ENCODE assay signal across 18 cellular contexts in genomic region chr10:69624245-69624786, GRCh38. TPM values are rescaled to one million over a fixed set of nuclear protein-coding genes. Genes with fewer than 3 reads are reported as not detected.
A peak's percentile ranks its signal among the peaks of the same experiment; 100 is the strongest.
DNase-seq lines count a peak whose midpoint lies in the region; ATAC-seq and TF ChIP-seq lines count a peak whose summit lies in the region.
"Had no signal": no experiment of that assay in that cellular context is flagged by ENCODE, and none has a peak within 500 bp of the region (broad histone marks: within the 10 kb centered on the region; RNA-seq: fewer than 3 reads in every experiment).

No MANE protein-coding gene starts in this region.

- peaks cover 9% of the 10 kb centered on the region for H3K9me3 ChIP-seq in CD4-positive, alpha-beta T cell (ENCODE audit: control insufficient read depth, low read length)
- no peaks in the 10 kb centered on the region for H3K9me3 ChIP-seq in lower lobe of right lung

- H3K27me3 ChIP-seq in CD4-positive, alpha-beta T cell (ENCODE audit: control insufficient read depth, insufficient read depth, low read length): no peaks in the 10 kb centered on the region
- no peaks in the 10 kb centered on the region for H3K27me3 ChIP-seq in lower lobe of right lung (ENCODE audit: low read depth)

- H3K36me3 Mint-ChIP-seq in activated T-cell treated with anti-CD3 and anti-CD28 coated beads, Interleukin-2, amount 50 U/mL, for 24 hours (ENCODE audit: low read depth): peaks cover 4% of the 10 kb centered on the region
- H3K36me3 Mint-ChIP-seq in CD4-positive, alpha-beta T cell (ENCODE audit: low read depth): peaks cover 5% of the 10 kb centered on the region
- no peaks in the 10 kb centered on the region for H3K36me3 Mint-ChIP-seq in effector memory CD8-positive, alpha-beta T cell (ENCODE audit: insufficient read depth)
- peaks cover 4% of the 10 kb centered on the region for H3K36me3 Mint-ChIP-seq in endothelial cell (ENCODE audit: low read depth, unreplicated experiment)

- no peaks in the 10 kb centered on the region for H3K4me1 ChIP-seq in lower lobe of right lung

- no peak for TF ChIP-seq CTCF in CD4-positive, alpha-beta T cell (IDR thresholded peaks at IDR 0.05)
- TF ChIP-seq CTCF in endothelial cell (IDR thresholded peaks at IDR 0.05; ENCODE audit: unreplicated experiment) (no peak), lower lobe of right lung (IDR thresholded peaks at IDR 0.05) (no peak)

- H3K27ac ChIP-seq in CD4-positive, alpha-beta T cell (ENCODE audit: low read depth, low read length): no peak overlapping the region
- H3K27ac ChIP-seq in lower lobe of right lung: no peak overlapping the region

- no peak overlapping the region for H3K4me3 Mint-ChIP-seq in activated T-cell treated with anti-CD3 and anti-CD28 coated beads, Interleukin-2, amount 50 U/mL, for 24 hours
- H3K4me3 Mint-ChIP-seq in CD4-positive, alpha-beta T cell: peak overlapping the region; percentile 52
- H3K4me3 Mint-ChIP-seq in effector memory CD8-positive, alpha-beta T cell: peak overlapping the region in 1 of 2 donors; percentile 48
- H3K4me3 Mint-ChIP-seq in endothelial cell (ENCODE audit: unreplicated experiment): no peak overlapping the region

- POLR2A ChIA-PET in CD4-positive, alpha-beta T cell (lab: Charles Lee): interaction anchor here (0.8 kb wide), 1 partner anchor 13 kb away, joined by 3 read pairs; no protein-coding TSS in a partner anchor

- intact Hi-C loops in CD4-positive, alpha-beta T cell (cut with DNase I, micrococcal nuclease): no loop called here
- intact Hi-C loops in lower lobe of right lung (cut with DNase I): no loop called here

- no peak overlapping the region for H3K4me3 ChIP-seq in lower lobe of right lung

- H3K36me3 ChIP-seq in lower lobe of right lung: no peaks in the 10 kb centered on the region

- ATAC-seq in CD4-positive, alpha-beta T cell (ENCODE audit: poor library complexity): peak; percentile 85
- ATAC-seq in effector memory CD8-positive, alpha-beta T cell (replicated peaks): peak; percentile 78
- no peak for ATAC-seq in lower lobe of right lung
- ATAC-seq: Panc1, Right ventricle myocardium inferior had no signal

- H3K27me3 Mint-ChIP-seq in activated T-cell treated with anti-CD3 and anti-CD28 coated beads, Interleukin-2, amount 50 U/mL, for 24 hours: no peaks in the 10 kb centered on the region
- no peaks in the 10 kb centered on the region for H3K27me3 Mint-ChIP-seq in CD4-positive, alpha-beta T cell
- H3K27me3 Mint-ChIP-seq in effector memory CD8-positive, alpha-beta T cell: peaks cover 0 to 9% of the 10 kb centered on the region in 2 donors
- H3K27me3 Mint-ChIP-seq in endothelial cell (ENCODE audit: unreplicated experiment): peaks cover 5% of the 10 kb centered on the region

- no peak for DNase-seq in activated T-cell treated with anti-CD3 and anti-CD28 coated beads, Interleukin-2, amount 50 U/mL, for 24 hours
- DNase-seq in activated T-cell treated with anti-CD3 and anti-CD28 coated beads, Interleukin-2, amount 50 U/mL, for 48 hours: no peak
- no peak for DNase-seq in CD4-positive, alpha-beta T cell
- DNase-seq in OCI-M1 (lab: John Stamatoyannopoulos, UW) (peak; percentile 32), SKM-1 (lab: John Stamatoyannopoulos, UW; ENCODE audit: unreplicated experiment) (no peak), endothelial cell (ENCODE audit: low spot score) (no peak), lower lobe of right lung (no peak)
- DNase-seq in effector memory CD8-positive, alpha-beta T cell: no peak
- DNase-seq: AML-193, DMS153, Kasumi-1, NCI-H1417 treated with DMSO at 0.1 percent for 48 hours, NCI-H2029, NCI-H774 had no signal

- CTCF ChIA-PET in CD4-positive, alpha-beta T cell (lab: Charles Lee): no interaction called here

- peaks cover 15% of the 10 kb centered on the region for H3K9me3 Mint-ChIP-seq in activated T-cell treated with anti-CD3 and anti-CD28 coated beads, Interleukin-2, amount 50 U/mL, for 24 hours
- H3K9me3 Mint-ChIP-seq in CD4-positive, alpha-beta T cell: peaks cover 6% of the 10 kb centered on the region
- H3K9me3 Mint-ChIP-seq in effector memory CD8-positive, alpha-beta T cell: no peaks in the 10 kb centered on the region
- H3K9me3 Mint-ChIP-seq in endothelial cell (ENCODE audit: unreplicated experiment): no peaks in the 10 kb centered on the region

- H3K4me1 Mint-ChIP-seq in activated T-cell treated with anti-CD3 and anti-CD28 coated beads, Interleukin-2, amount 50 U/mL, for 24 hours (ENCODE audit: low read depth): peaks cover 28% of the 10 kb centered on the region
- peaks cover 42% of the 10 kb centered on the region for H3K4me1 Mint-ChIP-seq in CD4-positive, alpha-beta T cell (ENCODE audit: low read depth)
- peaks cover 17 to 23% of the 10 kb centered on the region in 2 donors for H3K4me1 Mint-ChIP-seq in effector memory CD8-positive, alpha-beta T cell (ENCODE audit: low read depth in 2 of 2)
- peaks cover 6% of the 10 kb centered on the region for H3K4me1 Mint-ChIP-seq in endothelial cell (ENCODE audit: unreplicated experiment)

- peak overlapping the region; percentile 11 for H3K27ac Mint-ChIP-seq in activated T-cell treated with anti-CD3 and anti-CD28 coated beads, Interleukin-2, amount 50 U/mL, for 24 hours
- H3K27ac Mint-ChIP-seq in CD4-positive, alpha-beta T cell: peak overlapping the region; percentile 60
- peak overlapping the region in 1 of 2 donors; percentile 53 for H3K27ac Mint-ChIP-seq in effector memory CD8-positive, alpha-beta T cell
- H3K27ac Mint-ChIP-seq in endothelial cell (ENCODE audit: unreplicated experiment): no peak overlapping the region

RNA-seq across cellular contexts. Expression of gene FAM241B, which starts 5.7 kb away (rescaled TPM):
- 10 to 100 TPM; 14.1 to 17.5 TPM for total RNA-seq in CD4-positive, alpha-beta T cell
- total RNA-seq in endothelial cell (ENCODE audit: unreplicated experiment) (7.1 TPM), lower lobe of right lung (5.0 TPM)

RNA-seq across cellular contexts. Expression of gene NEUROG3, which starts 51.1 kb away (rescaled TPM):
- total RNA-seq in CD4-positive, alpha-beta T cell: not detected
- total RNA-seq in endothelial cell (ENCODE audit: unreplicated experiment) (not detected), lower lobe of right lung (not detected)
- total RNA-seq: H1, NCI-H460, Right ventricle myocardium inferior had no signal

Comparison
In these comparisons a context has a peak if more than half of its experiments do, and no peak if none do; other contexts are left out.
1. ATAC-seq: peak in CD4-positive, alpha-beta T cell (single experiment) and effector memory CD8-positive, alpha-beta T cell (single experiment); none in lower lobe of right lung (0 of 2).